Comparison of ENCODE assay signal across 18 cellular contexts in genomic region chr16:82874672-82875071, GRCh38.
"Had no signal": no experiment of that assay in that cellular context is flagged by ENCODE, and none has a peak within 500 bp of the region (broad histone marks: within the 10 kb centered on the region; RNA-seq: fewer than 3 reads in every experiment).

No MANE protein-coding gene starts in this region.

- H3K4me3 Mint-ChIP-seq: endodermal cell, memory B cell, nephron progenitor cell, type B pancreatic cell had no signal

- H3K4me1 Mint-ChIP-seq: memory B cell had no signal

- DNase-seq: central memory CD4-positive, alpha-beta T cell; effector CD4-positive, alpha-beta T cell; endodermal cell; erythroblast; islet precursor cell; lower lobe of right lung; midbrain; nephron progenitor cell; psoas muscle; retina; right lobe of liver; stimulated activated CD4-positive, alpha-beta T cell treated with anti-CD3 and anti-CD28 coated beads, Interleukin-12 subunit alpha, Interleukin-12 subunit beta, amount 100 ng/mL, for 4 hours; stimulated activated naive CD8-positive, alpha-beta T cell treated with anti-CD3 and anti-CD28 coated beads, Interleukin-15, Interleukin-2, amounts not matched to agents 100 U/mL and 50 U/mL, for 24 hours; uterus had no signal

- H3K27ac ChIP-seq: lower lobe of right lung, psoas muscle, right lobe of liver, suprapubic skin, uterus had no signal

- H3K36me3 ChIP-seq: lower lobe of right lung, right lobe of liver, suprapubic skin, thyroid gland, uterus had no signal

- H3K9me3 ChIP-seq: lower lobe of right lung, right lobe of liver, suprapubic skin, thyroid gland, uterus had no signal

- H3K27ac Mint-ChIP-seq: endodermal cell, memory B cell, nephron progenitor cell, type B pancreatic cell had no signal

- H3K4me1 ChIP-seq: lower lobe of right lung, right lobe of liver, suprapubic skin, uterus had no signal

- H3K36me3 Mint-ChIP-seq: type B pancreatic cell had no signal

- H3K4me3 ChIP-seq: lower lobe of right lung, psoas muscle, right lobe of liver, suprapubic skin, thyroid gland, uterus had no signal

- H3K27me3 ChIP-seq: right lobe of liver, suprapubic skin, thyroid gland, uterus had no signal
